In genomic region chr1:37476087-37476452, GRCh38 we compare ENCODE assay signal across 8 cellular contexts. TPM values are rescaled to one million over a fixed set of nuclear protein-coding genes. Genes with fewer than 3 reads are reported as not detected.
DNase-seq lines count a peak whose midpoint lies in the region; ATAC-seq and TF ChIP-seq lines count a peak whose summit lies in the region.

No MANE protein-coding gene starts in this region.

- H3K36me3 Mint-ChIP-seq in progenitor cell of endocrine pancreas (ENCODE audit: insufficient read depth) = peaks cover 2% of the 10 kb centered on the region

- H3K27ac ChIP-seq in DOHH2 (ENCODE audit: low read depth, low read length) (peak overlapping the region; percentile 85), Peyer's patch (peak overlapping the region; percentile 93 to 98 (median 96)), epithelial cell of prostate (peak overlapping the region; percentile 99)

- peak overlapping the region; percentile 95 for H3K4me3 ChIP-seq in DOHH2 (ENCODE audit: low read length)
- H3K4me3 ChIP-seq in Peyer's patch = peak overlapping the region; percentile 73 to 89 (median 86)

- ATAC-seq in HG03342 (IDR thresholded peaks at IDR 0.05; ENCODE audit: unreplicated experiment) (no peak), HG03520 (IDR thresholded peaks at IDR 0.05; ENCODE audit: unreplicated experiment) (no peak)

- H3K27me3 ChIP-seq in DOHH2 (ENCODE audit: control insufficient read depth, low read length) (peaks cover 18% of the 10 kb centered on the region), Peyer's patch (no peaks in the 10 kb centered on the region)

- no peaks in the 10 kb centered on the region for H3K9me3 Mint-ChIP-seq in progenitor cell of endocrine pancreas (ENCODE audit: low read depth)

- H3K27me3 Mint-ChIP-seq in progenitor cell of endocrine pancreas = peaks cover 27% of the 10 kb centered on the region

- H3K36me3 ChIP-seq in DOHH2 (ENCODE audit: control insufficient read depth, low read length) (peaks cover 61% of the 10 kb centered on the region), Peyer's patch (peaks cover 0 to 26% (median 0%) of the 10 kb centered on the region in 3 donors)

- no peak overlapping the region for H3K27ac Mint-ChIP-seq in progenitor cell of endocrine pancreas

- TF ChIP-seq CTCF in DOHH2 (IDR thresholded peaks at IDR 0.05; ENCODE audit: low read depth, low read length, poor library complexity, severe bottlenecking) (no peak), Peyer's patch (IDR thresholded peaks at IDR 0.05) (no peak), progenitor cell of endocrine pancreas (IDR thresholded peaks at IDR 0.05; ENCODE audit: unreplicated experiment) (no peak)

- H4K20me1 ChIP-seq in DOHH2 (ENCODE audit: control insufficient read depth, insufficient read depth, low read depth, low read length) = peaks cover 10% of the 10 kb centered on the region; the same call in 1 of the 2 replicates

- peaks cover 61% of the 10 kb centered on the region for H3K79me2 ChIP-seq in DOHH2 (ENCODE audit: control insufficient read depth, low read length)

- H3K4me2 ChIP-seq in DOHH2 (ENCODE audit: low read length) = peak overlapping the region; percentile 82

- no peaks in the 10 kb centered on the region for H3K9me3 ChIP-seq in DOHH2 (ENCODE audit: control insufficient read depth, insufficient read depth, low read length)
- no peaks in the 10 kb centered on the region for H3K9me3 ChIP-seq in Peyer's patch

- H3K4me1 ChIP-seq in DOHH2 (ENCODE audit: control insufficient read depth, low read length) (peaks cover 57% of the 10 kb centered on the region), Peyer's patch (peaks cover 10 to 87% (median 26%) of the 10 kb centered on the region in 4 donors)

- peaks cover 19% of the 10 kb centered on the region for H3F3A ChIP-seq in DOHH2 (ENCODE audit: control insufficient read depth, insufficient read depth)

- DNase-seq in Peyer's patch (no peak), epithelial cell of prostate (ENCODE audit: low read depth, low spot score) (no peak), progenitor cell of endocrine pancreas (ENCODE audit: low spot score, unreplicated experiment) (no peak), NCI-H128 (lab: John Stamatoyannopoulos, UW; ENCODE audit: unreplicated experiment) (no peak)
- DNase-seq in activated CD4-positive, CD25-positive, alpha-beta regulatory T cell (lab: John Stamatoyannopoulos, UW) = no peak

- H3K4me3 Mint-ChIP-seq in progenitor cell of endocrine pancreas (ENCODE audit: low read depth) = peak overlapping the region; percentile 76

- H3K4me1 Mint-ChIP-seq in progenitor cell of endocrine pancreas (ENCODE audit: low read depth) = peaks cover 14% of the 10 kb centered on the region

- no peak for TF ChIP-seq POLR2A in Peyer's patch (IDR thresholded peaks at IDR 0.05)

- H3K9me2 ChIP-seq in DOHH2 (replicated peaks; ENCODE audit: control insufficient read depth, low read length) = no peaks in the 10 kb centered on the region

RNA-seq across cellular contexts. Expression of gene ZC3H12A, which starts 1.7 kb away (rescaled TPM):
- total RNA-seq in Peyer's patch (10 to 100 TPM; 29.7 to 37.0 (median 33.4) TPM), progenitor cell of endocrine pancreas (3.0 TPM in 2 replicates)

RNA-seq across cellular contexts. Expression of gene MEAF6, which starts 38.5 kb away (rescaled TPM):
- total RNA-seq in Peyer's patch (10 to 100 TPM; 26.9 to 81.7 (median 54.7) TPM), progenitor cell of endocrine pancreas (78.2 and 83.1 TPM in 2 replicates)
